In genomic region chr12:122871851-122872785, GRCh38 we compare ENCODE assay signal across 8 cellular contexts. TPM values are rescaled to one million over a fixed set of nuclear protein-coding genes. Genes with fewer than 3 reads are reported as not detected.
DNase-seq lines count a peak whose midpoint lies in the region; ATAC-seq and TF ChIP-seq lines count a peak whose summit lies in the region.

No MANE protein-coding gene starts in this region.

- peak overlapping the region; percentile 7 for H3K9ac ChIP-seq in iPS-18a (ENCODE audit: low read length)

- H3K4me1 ChIP-seq in SJSA1 (replicated peaks) (peaks cover 36% of the 10 kb centered on the region), iPS-18a (ENCODE audit: control insufficient read depth, low read depth, low read length) (peaks cover 37% of the 10 kb centered on the region)

- peak overlapping the region; percentile 10; the same call in 1 of the 2 replicates for H3K4me3 ChIP-seq in SJSA1
- H3K4me3 ChIP-seq in brain microvascular endothelial cell (ENCODE audit: low read depth, low read length) = peak overlapping the region; percentile 42
- peak overlapping the region; percentile 9 for H3K4me3 ChIP-seq in iPS-18a (ENCODE audit: low read length)
- peak overlapping the region; percentile 3 to 29 (median 11) for H3K4me3 ChIP-seq in skin epidermis

- TF ChIP-seq CTCF in brain microvascular endothelial cell (IDR thresholded peaks at IDR 0.05; ENCODE audit: low read depth, low read length, missing control alignments) = no peak

- H3K27me3 ChIP-seq in SJSA1 (replicated peaks) (no peaks in the 10 kb centered on the region), brain microvascular endothelial cell (replicated peaks) (no peaks in the 10 kb centered on the region), iPS-18a (ENCODE audit: control insufficient read depth, insufficient read depth, low read length) (peaks cover 100% of the 10 kb centered on the region)

- in situ Hi-C loops in KBM-7 (cut with MboI; ENCODE audit: low pct_unique_long_range_greater_than_20kb, low sequenced_read_pairs) = loop anchor here (25.0 kb wide), 1 partner anchor 365 kb away; the partner anchor contains the start of genes MPHOSPH9 and MTRFR
- in situ Hi-C loops in brain microvascular endothelial cell (cut with HindIII; ENCODE audit: low pct_ligation_motif_present, low sequenced_read_pairs) = no loop called here

- no peak for ATAC-seq in HG03342 (IDR thresholded peaks at IDR 0.05; ENCODE audit: unreplicated experiment)

- H3K27ac ChIP-seq in SJSA1 (peak overlapping the region; percentile 66), brain microvascular endothelial cell (peak overlapping the region; percentile 48), iPS-18a (ENCODE audit: low read length) (no peak overlapping the region), skin epidermis (peak overlapping the region in 20 of 21 experiments; percentile 62 to 93 (median 84))

- DNase-seq in DMS153 (lab: John Stamatoyannopoulos, UW) (peak; percentile 85), KBM-7 (peak; percentile 95), SJSA1 (ENCODE audit: low read depth in 1 of 2, low spot score in 2 of 2) (peak; percentile 70 to 71), brain microvascular endothelial cell (peak; percentile 69), NCI-H524 treated with DMSO at 0.1 percent for 48 hours (lab: John Stamatoyannopoulos, UW) (no peak)

- peaks cover 38% of the 10 kb centered on the region for H3K36me3 ChIP-seq in SJSA1
- H3K36me3 ChIP-seq in brain microvascular endothelial cell (replicated peaks) = peaks cover 30% of the 10 kb centered on the region
- no peaks in the 10 kb centered on the region for H3K36me3 ChIP-seq in iPS-18a (ENCODE audit: control insufficient read depth, low read depth, low read length)

- H3K9me3 ChIP-seq in SJSA1 (replicated peaks) = no peaks in the 10 kb centered on the region
- H3K9me3 ChIP-seq in iPS-18a (ENCODE audit: control insufficient read depth, low read depth, low read length) = no peaks in the 10 kb centered on the region

RNA-seq across cellular contexts. Expression of gene VPS37B, which starts 23.8 kb away (rescaled TPM):
- total RNA-seq in SJSA1 (2014; rRNA removed; shearing (Covaris generic)) = 11.9 and 31.5 TPM in 2 replicates

RNA-seq across cellular contexts. Expression of gene HIP1R, which starts 36.9 kb away (rescaled TPM):
- total RNA-seq in SJSA1 (2014; rRNA removed; shearing (Covaris generic)) = 14.7 and 21.7 TPM in 2 replicates
